Comparison of ENCODE assay signal across 8 cellular contexts in the genomic region with DNA sequence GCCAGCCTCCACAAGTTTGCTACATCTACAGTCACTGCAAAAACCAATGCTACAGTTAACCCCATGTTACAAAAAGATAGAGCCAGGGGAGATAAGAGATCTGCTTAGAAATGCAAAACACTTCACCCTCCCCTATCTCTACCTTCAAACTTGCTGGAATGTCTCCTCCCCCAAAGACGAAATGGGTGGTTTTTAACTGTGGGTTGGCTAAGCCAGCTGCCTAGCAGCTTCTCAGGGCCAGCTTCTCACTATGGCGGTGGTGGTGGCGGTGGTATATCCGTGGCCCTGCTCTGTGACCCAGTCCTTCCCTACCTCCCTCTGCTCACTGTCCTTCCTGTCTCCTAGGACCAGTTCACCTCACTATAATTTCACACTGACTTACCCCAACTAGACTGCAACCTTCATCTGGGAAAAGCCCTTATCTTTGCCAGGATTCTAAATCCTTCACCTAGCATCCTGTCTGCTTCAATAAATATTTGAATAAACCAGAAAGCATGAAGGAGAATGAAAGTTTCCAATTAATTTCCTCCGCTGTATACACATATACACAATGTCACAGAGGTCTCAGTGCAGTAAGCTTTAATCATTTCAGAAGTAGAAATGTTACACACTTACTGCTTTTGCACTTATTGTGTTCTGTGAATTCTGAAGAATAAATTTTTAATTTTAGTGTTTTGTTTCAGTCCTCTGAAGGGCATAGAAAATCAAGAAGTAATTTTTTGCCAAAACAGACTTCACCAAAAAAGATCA. TPM values are rescaled to one million over a fixed set of nuclear protein-coding genes. Genes with fewer than 3 reads are reported as not detected.
A peak's percentile ranks its signal among the peaks of the same experiment; 100 is the strongest.
DNase-seq lines count a peak whose midpoint lies in the region; ATAC-seq and TF ChIP-seq lines count a peak whose summit lies in the region.

No MANE protein-coding gene starts in this region.

- WGBS in spleen, 5 donors, result 17 to 40% (median 30%) methylated on average over 4 to 5 of the region's 5 CpGs
- 60 to 92% (median 82%) methylated on average over 4 to 5 of the region's 5 CpGs for WGBS in psoas muscle, 3 donors
- WGBS in heart left ventricle, 4 donors, result 51 to 88% (median 72%) methylated on average over 5 of the region's 5 CpGs

- no peaks in the 10 kb centered on the region for H3K27me3 ChIP-seq in CD4-positive, CD25-positive, alpha-beta regulatory T cell (ENCODE audit: control insufficient read depth, insufficient read depth, low read length)
- H3K27me3 ChIP-seq in spleen (replicated peaks in 1 of 7), result no peaks in the 10 kb centered on the region
- no peaks in the 10 kb centered on the region for H3K27me3 ChIP-seq in psoas muscle (ENCODE audit: insufficient read depth in 3 of 3, low read length in 2 of 3)
- H3K27me3 ChIP-seq in heart left ventricle, result no peaks in the 10 kb centered on the region

- intact Hi-C loops in spleen (cut with DNase I; ENCODE audit: low total_unique reads), result no loop called here
- intact Hi-C loops in psoas muscle (cut with DNase I), result no loop called here
- intact Hi-C loops in heart left ventricle (cut with DNase I), result no loop called here

- H3K4me1 Mint-ChIP-seq in CD4-positive, CD25-positive, alpha-beta regulatory T cell, result peaks cover 18 to 67% (median 26%) of the 10 kb centered on the region in 4 donors
- H3K4me1 Mint-ChIP-seq in activated T-cell treated with anti-CD3 and anti-CD28 coated beads, Interleukin-2, amount 50 U/mL, for 24 hours (ENCODE audit: low read depth), result peaks cover 70% of the 10 kb centered on the region

- peak overlapping the region; percentile 51 for H3K27ac ChIP-seq in CD4-positive, CD25-positive, alpha-beta regulatory T cell (ENCODE audit: insufficient read depth, low read length, poor library complexity, severe bottlenecking)
- H3K27ac ChIP-seq in spleen (peak overlapping the region in 7 of 8 donors; percentile 32 to 67 (median 57)), psoas muscle (no peak overlapping the region), heart left ventricle (peak overlapping the region in 1 of 12 donors; percentile 33)

- peak overlapping the region; percentile 73 for H3K4me3 ChIP-seq in CD4-positive, CD25-positive, alpha-beta regulatory T cell (ENCODE audit: low read depth, low read length)
- no peak overlapping the region for H3K4me3 ChIP-seq in spleen
- no peak overlapping the region for H3K4me3 ChIP-seq in psoas muscle
- no peak overlapping the region for H3K4me3 ChIP-seq in heart left ventricle

- H3K27ac Mint-ChIP-seq in CD4-positive, CD25-positive, alpha-beta regulatory T cell, result peak overlapping the region; percentile 18 to 73 (median 43)
- H3K27ac Mint-ChIP-seq in activated T-cell treated with anti-CD3 and anti-CD28 coated beads, Interleukin-2, amount 50 U/mL, for 24 hours, result peak overlapping the region; percentile 85

- no peaks in the 10 kb centered on the region for H3K27me3 Mint-ChIP-seq in CD4-positive, CD25-positive, alpha-beta regulatory T cell
- H3K27me3 Mint-ChIP-seq in activated T-cell treated with anti-CD3 and anti-CD28 coated beads, Interleukin-2, amount 50 U/mL, for 24 hours, result peaks cover 15% of the 10 kb centered on the region

- peak; percentile 5 to 82 (median 36) for DNase-seq in CD4-positive, CD25-positive, alpha-beta regulatory T cell
- peak in 62 of 76 experiments; percentile 0 to 75 (median 22) for DNase-seq in HUDEP-2 (lab: John Stamatoyannopoulos, UW; ENCODE audit: unreplicated experiment in 76 of 76)
- no peak for DNase-seq in activated T-cell treated with anti-CD3 and anti-CD28 coated beads, Interleukin-2, amount 50 U/mL, for 24 hours
- DNase-seq in spleen, result no peak
- DNase-seq in mucosa of gallbladder (ENCODE audit: low spot score), result no peak
- DNase-seq in psoas muscle, result no peak
- DNase-seq in heart left ventricle, result no peak

- no peak for TF ChIP-seq POLR2A in spleen (IDR thresholded peaks at IDR 0.05)
- TF ChIP-seq POLR2A in heart left ventricle (IDR thresholded peaks at IDR 0.05), result no peak

- H3K4me1 ChIP-seq in CD4-positive, CD25-positive, alpha-beta regulatory T cell (ENCODE audit: control insufficient read depth, insufficient read depth, low read length, poor library complexity, severe bottlenecking), result peaks cover 27% of the 10 kb centered on the region
- H3K4me1 ChIP-seq in spleen (peaks cover 0 to 62% (median 27%) of the 10 kb centered on the region in 6 donors), psoas muscle (no peaks in the 10 kb centered on the region), heart left ventricle (peaks cover 0 to 19% (median 0%) of the 10 kb centered on the region in 12 donors)

- TF ChIP-seq CTCF in spleen (IDR thresholded peaks at IDR 0.05 in 8 of 11, conservative IDR thresholded peaks at IDR 0.05 in 3 of 11), result no peak
- TF ChIP-seq CTCF in psoas muscle (IDR thresholded peaks at IDR 0.05), result no peak
- no peak for TF ChIP-seq CTCF in heart left ventricle (IDR thresholded peaks at IDR 0.05)

- ATAC-seq in CD4-positive, CD25-positive, alpha-beta regulatory T cell (ENCODE audit: low read depth in 2 of 2), result peak; percentile 57
- peak; percentile 44 for ATAC-seq in GM21367 (IDR thresholded peaks at IDR 0.05; ENCODE audit: unreplicated experiment)
- ATAC-seq in psoas muscle, result no peak
- ATAC-seq in heart left ventricle, result no peak

- peak overlapping the region; percentile 42 to 81 (median 55) for H3K4me3 Mint-ChIP-seq in CD4-positive, CD25-positive, alpha-beta regulatory T cell
- H3K4me3 Mint-ChIP-seq in activated T-cell treated with anti-CD3 and anti-CD28 coated beads, Interleukin-2, amount 50 U/mL, for 24 hours, result peak overlapping the region; percentile 31

- H3K9me3 ChIP-seq in CD4-positive, CD25-positive, alpha-beta regulatory T cell (ENCODE audit: control insufficient read depth in 2 of 2, low read length in 2 of 2), result no peaks in the 10 kb centered on the region
- H3K9me3 ChIP-seq in spleen (no peaks in the 10 kb centered on the region), psoas muscle (no peaks in the 10 kb centered on the region), heart left ventricle (no peaks in the 10 kb centered on the region)

- no peaks in the 10 kb centered on the region for H3K36me3 ChIP-seq in CD4-positive, CD25-positive, alpha-beta regulatory T cell (ENCODE audit: control insufficient read depth, insufficient read depth, low read length)
- H3K36me3 ChIP-seq in spleen (no peaks in the 10 kb centered on the region), psoas muscle (ENCODE audit: insufficient read depth in 1 of 2, low read depth in 1 of 2) (no peaks in the 10 kb centered on the region), heart left ventricle (no peaks in the 10 kb centered on the region)

- H3K36me3 Mint-ChIP-seq in CD4-positive, CD25-positive, alpha-beta regulatory T cell, result peaks cover 10% of the 10 kb centered on the region
- peaks cover 11% of the 10 kb centered on the region for H3K36me3 Mint-ChIP-seq in activated T-cell treated with anti-CD3 and anti-CD28 coated beads, Interleukin-2, amount 50 U/mL, for 24 hours (ENCODE audit: low read depth)

- no peaks in the 10 kb centered on the region for H3K9me3 Mint-ChIP-seq in CD4-positive, CD25-positive, alpha-beta regulatory T cell
- H3K9me3 Mint-ChIP-seq in activated T-cell treated with anti-CD3 and anti-CD28 coated beads, Interleukin-2, amount 50 U/mL, for 24 hours, result peaks cover 5% of the 10 kb centered on the region

RNA-seq across cellular contexts. Expression of a gene that starts 46.3 kb away (rescaled TPM):
- total RNA-seq in CD4-positive, CD25-positive, alpha-beta regulatory T cell, result 169 TPM
- 100 to 1,000 TPM; 161 to 185 (median 176) TPM for polyA plus RNA-seq in CD4-positive, CD25-positive, alpha-beta regulatory T cell
- total RNA-seq in spleen (10 to 100 TPM; 39.2 to 74.6 (median 56.4) TPM), mucosa of gallbladder (29.1 TPM), psoas muscle (10 to 100 TPM in 2 of 4 donors, 1 to 10 TPM in 2; 3.7 to 11.5 (median 8.3) TPM), heart left ventricle (10 to 100 TPM; 22.4 to 51.6 (median 29.5) TPM)
- polyA plus RNA-seq in spleen (10 to 100 TPM; 26.3 to 30.0 (median 28.0) TPM), psoas muscle (1 to 10 TPM; 2.2 to 4.1 (median 3.0) TPM), heart left ventricle (10 to 100 TPM in 1 of 2 donors, 1 to 10 TPM in 1; 9.6 to 17.6 TPM)

Comparison
In these comparisons a context has a peak if more than half of its experiments do, and no peak if none do; other contexts are left out.
1. ATAC-seq: peak in CD4-positive, CD25-positive, alpha-beta regulatory T cell (2 of 2) and GM21367 (single experiment); none in psoas muscle (0 of 4) and heart left ventricle (0 of 4).
2. DNase-seq: peak in CD4-positive, CD25-positive, alpha-beta regulatory T cell (3 of 3) and HUDEP-2 (62 of 76); none in activated T-cell treated with anti-CD3 and anti-CD28 coated beads, Interleukin-2, amount 50 U/mL, for 24 hours (single experiment), spleen (single experiment), mucosa of gallbladder (single experiment), psoas muscle (0 of 2) and heart left ventricle (0 of 5).